In genomic region chr2:190339394-190339793, GRCh38 we compare ENCODE assay signal across 35 cellular contexts. TPM values are rescaled to one million over a fixed set of nuclear protein-coding genes. Genes with fewer than 3 reads are reported as not detected.
DNase-seq lines count a peak whose midpoint lies in the region; ATAC-seq, FAIRE-seq and TF ChIP-seq lines count a peak whose summit lies in the region.
"Had no signal": no experiment of that assay in that cellular context is flagged by ENCODE, and none has a peak within 500 bp of the region (broad histone marks: within the 10 kb centered on the region; RNA-seq: fewer than 3 reads in every experiment).

No MANE protein-coding gene starts in this region.

- H3K27me3 ChIP-seq in HepG2 (ENCODE audit: control insufficient read depth in 1 of 2, insufficient read depth in 2 of 2, low read length in 2 of 2) (no peaks in the 10 kb centered on the region), right lobe of liver (no peaks in the 10 kb centered on the region), K562 (ENCODE audit: control insufficient read depth in 2 of 2, insufficient read depth in 2 of 2, low read length in 2 of 2) (no peaks in the 10 kb centered on the region)
- H3K27me3 ChIP-seq: BE2C had no signal

- H4K20me1 ChIP-seq in HepG2 (ENCODE audit: insufficient read depth, low read length), result no peaks in the 10 kb centered on the region
- no peaks in the 10 kb centered on the region for H4K20me1 ChIP-seq in K562 (replicated peaks; ENCODE audit: control insufficient read depth, insufficient read depth, low read length)
- H4K20me1 ChIP-seq: BLaER1; BLaER1 treated with 17β-estradiol and CSF1 and Interleukin-3, amounts not matched to agents 10 nM and 100 nM had no signal

- ATAC-seq in HepG2 (no peak), right lobe of liver (no peak), K562 (no peak)
- ATAC-seq: A549; CD8-positive, alpha-beta T cell had no signal

- FAIRE-seq in HepG2 (lab: Jason Lieb, UNC) (no peak), GM12892 (lab: Jason Lieb, UNC) (peak; percentile 64), K562 (lab: Jason Lieb, UNC) (no peak)
- FAIRE-seq: A204.1, A549, D721Med had no signal

- no peak overlapping the region for H3K27ac ChIP-seq in HepG2 (ENCODE audit: extremely low read length, insufficient read depth, low read length)
- H3K27ac ChIP-seq in right lobe of liver, result peak overlapping the region in 1 of 3 donors; percentile 5
- H3K27ac ChIP-seq in K562 (ENCODE audit: extremely low read depth, low read depth, low read length), result no peak overlapping the region
- H3K27ac ChIP-seq: 22Rv1; A549; BLaER1; BLaER1 treated with 17β-estradiol and CSF1 and Interleukin-3, amounts not matched to agents 10 nM and 100 nM; C4-2B had no signal

- no peak overlapping the region for H3K27ac Mint-ChIP-seq in progenitor cell of endocrine pancreas
- H3K27ac Mint-ChIP-seq: B cell; CD14-positive monocyte; CD4-positive, alpha-beta T cell; CD4-positive, CD25-positive, alpha-beta regulatory T cell; CD8-positive, alpha-beta T cell had no signal

- in situ Hi-C loops in HepG2 (cut with HindIII; ENCODE audit: extremely low pct_ligation_motif_present, low pct_unique_long_range_greater_than_20kb), result loop anchor here (25.0 kb wide), 1 partner anchor 173 kb away; no protein-coding TSS in a partner anchor
- in situ Hi-C loops in K562 (cut with MboI), result no loop called here

- H3K4me2 ChIP-seq in HepG2 (ENCODE audit: low read depth, low read length) (no peak overlapping the region), K562 (ENCODE audit: insufficient read depth, low read length) (no peak overlapping the region)
- H3K4me2 ChIP-seq: BLaER1; BLaER1 treated with 17β-estradiol and CSF1 and Interleukin-3, amounts not matched to agents 10 nM and 100 nM had no signal

- H3K79me2 ChIP-seq in HepG2 (ENCODE audit: insufficient read depth, low read length), result peaks cover 2% of the 10 kb centered on the region
- H3K79me2 ChIP-seq in K562 (ENCODE audit: control insufficient read depth, insufficient read depth, low read length), result peaks cover 5% of the 10 kb centered on the region; the same call in 2 of the 3 replicates

- H3K36me3 ChIP-seq in HepG2 (replicated peaks in 1 of 2; ENCODE audit: control insufficient read depth in 1 of 2, insufficient read depth in 2 of 2, low read length in 2 of 2) (no peaks in the 10 kb centered on the region), right lobe of liver (no peaks in the 10 kb centered on the region), K562 (ENCODE audit: control insufficient read depth, insufficient read depth, low read length) (no peaks in the 10 kb centered on the region)
- H3K36me3 ChIP-seq: BE2C; BLaER1; BLaER1 treated with 17β-estradiol and CSF1 and Interleukin-3, amounts not matched to agents 10 nM and 100 nM had no signal

- no peak overlapping the region for H3K4me3 Mint-ChIP-seq in progenitor cell of endocrine pancreas (ENCODE audit: low read depth)
- H3K4me3 Mint-ChIP-seq: B cell; CD14-positive monocyte; CD4-positive, alpha-beta memory T cell; CD4-positive, alpha-beta T cell; CD8-positive, alpha-beta T cell had no signal

- H3K4me1 Mint-ChIP-seq in progenitor cell of endocrine pancreas (ENCODE audit: low read depth), result peaks cover 13% of the 10 kb centered on the region

- CTCF ChIA-PET in HepG2 (lab: Yijun Ruan, JAX; ENCODE audit: low intra/inter-chr PET ratio, low total read pairs), result no interaction called here
- CTCF ChIA-PET in K562 (lab: Yijun Ruan, JAX; ENCODE audit: low intra/inter-chr PET ratio), result no interaction called here

- TF ChIP-seq CTCF in HepG2 (CRISPR knock-in tag; IDR thresholded peaks at IDR 0.05), result no peak
- TF ChIP-seq CTCF in right lobe of liver (IDR thresholded peaks at IDR 0.05), result no peak
- no peak for TF ChIP-seq CTCF in K562 (IDR thresholded peaks at IDR 0.05 in 2 of 3, conservative IDR thresholded peaks at IDR 0.05 in 1 of 3; ENCODE audit: insufficient read depth in 2 of 3, low read depth in 1 of 3, low read length in 3 of 3)
- TF ChIP-seq CTCF in progenitor cell of endocrine pancreas (IDR thresholded peaks at IDR 0.05; ENCODE audit: unreplicated experiment), result no peak

- H2AFZ ChIP-seq in HepG2 (ENCODE audit: low read length), result no peak overlapping the region
- 0 out of 2 replicates have a peak overlapping the region, but pooled peaks have one; percentile 8 for H2AFZ ChIP-seq in K562 (ENCODE audit: low read depth, low read length)

- POLR2A ChIA-PET in HepG2 (lab: Yijun Ruan, JAX) (interaction anchor here (1.0 kb wide), 1 partner anchor 20 kb away, joined by 4 read pairs; the partner anchor contains the start of gene HIBCH), K562 (lab: Yijun Ruan, JAX) (interaction anchor here (1.0 kb wide), 1 partner anchor 21 kb away, joined by 3 read pairs; no protein-coding TSS in a partner anchor)

- DNase-seq in HepG2 (ENCODE audit: low spot score) (no peak), right lobe of liver (no peak), GM12892 (ENCODE audit: insufficient read length) (no peak), K562 (ENCODE audit: extremely low read depth in 1 of 4, low spot score in 3 of 4) (no peak), inferior parietal cortex (ENCODE audit: extremely low spot score) (no peak), progenitor cell of endocrine pancreas (ENCODE audit: low spot score, unreplicated experiment) (no peak)
- DNase-seq: 8988T; ACHN; AML-193; BE2C; C1 segment of cervical spinal cord; Caco-2; Calu3; CD4-positive, alpha-beta memory T cell; CD4-positive, alpha-beta T cell; CD4-positive, CD25-positive, alpha-beta regulatory T cell; CD8-positive, alpha-beta memory T cell; CD8-positive, alpha-beta T cell; COR-L47; DMS 273 treated with DMSO at 0.1 percent for 48 hours; DMS153; DMS53; DMS79; DMS79 treated with DMSO at 0.1 percent for 48 hours; DND-41; EL had no signal

- no peaks in the 10 kb centered on the region for H3K9me3 ChIP-seq in HepG2 (ENCODE audit: low read length)
- H3K9me3 ChIP-seq in right lobe of liver, result no peaks in the 10 kb centered on the region
- H3K9me3 ChIP-seq in K562 (replicated peaks; ENCODE audit: control insufficient read depth, insufficient read depth, low read depth, low read length), result no peaks in the 10 kb centered on the region
- H3K9me3 ChIP-seq: A549, BE2C, BLaER1, Caco-2 had no signal

- no peaks in the 10 kb centered on the region for H3K9me1 ChIP-seq in K562 (ENCODE audit: control insufficient read depth, insufficient read depth, low read length)

- H3K9me3 Mint-ChIP-seq in progenitor cell of endocrine pancreas (ENCODE audit: low read depth), result no peaks in the 10 kb centered on the region
- H3K9me3 Mint-ChIP-seq: CD4-positive, alpha-beta memory T cell; CD4-positive, alpha-beta T cell; CD4-positive, CD25-positive, alpha-beta regulatory T cell; CD8-positive, alpha-beta memory T cell; CD8-positive, alpha-beta T cell had no signal

- peaks cover 3% of the 10 kb centered on the region for H3K27me3 Mint-ChIP-seq in progenitor cell of endocrine pancreas
- H3K27me3 Mint-ChIP-seq: B cell; CD4-positive, alpha-beta memory T cell; CD8-positive, alpha-beta memory T cell had no signal

- TF ChIP-seq RAD21 in HepG2 (CRISPR knock-in tag; IDR thresholded peaks at IDR 0.05) (no peak), K562 (CRISPR knock-in tag; conservative IDR thresholded peaks at IDR 0.05 in 1 of 2, IDR thresholded peaks at IDR 0.05 in 1 of 2) (no peak)

- peaks cover 67% of the 10 kb centered on the region for H3K4me1 ChIP-seq in HepG2 (ENCODE audit: insufficient read depth, low read length)
- H3K4me1 ChIP-seq in right lobe of liver, result peaks cover 0 to 6% (median 0%) of the 10 kb centered on the region in 4 donors
- peaks cover 5 to 11% of the 10 kb centered on the region in 2 experiments for H3K4me1 ChIP-seq in K562 (replicated peaks in 1 of 2; ENCODE audit: control insufficient read depth in 2 of 2, insufficient read depth in 2 of 2, low read length in 2 of 2)
- H3K4me1 ChIP-seq: BE2C had no signal

- BruUV-seq in HepG2 (replicated peaks; lab: Mats Ljungman, UMichigan) (no TSS peak), K562 (replicated peaks; lab: Mats Ljungman, UMichigan) (no TSS peak)

- WGBS in HepG2 (ENCODE audit: low lambda C conversion rate), result 96% methylated on average over 1 of the region's 1 CpG
- WGBS in right lobe of liver (ENCODE audit: insufficient coverage, low coverage, low lambda C conversion rate, missing lambda C conversion rate), result 39% methylated on average over 1 of the region's 1 CpG
- 22% methylated on average over 1 of the region's 1 CpG for WGBS in K562 (ENCODE audit: insufficient coverage, low coverage, missing lambda C conversion rate)

- H3K4me3 ChIP-seq in HepG2 (replicated peaks in 1 of 3; ENCODE audit: insufficient read depth in 1 of 3, low read depth in 2 of 3, low read length in 3 of 3) (no peak overlapping the region), right lobe of liver (no peak overlapping the region), K562 (no peak overlapping the region)
- H3K4me3 ChIP-seq: A549; BLaER1; BLaER1 treated with 17β-estradiol and CSF1 and Interleukin-3, amounts not matched to agents 10 nM and 100 nM had no signal

- no peak for TF ChIP-seq EP300 in HepG2 (IDR thresholded peaks at IDR 0.05; ENCODE audit: low read depth in 2 of 2, low read length in 2 of 2)
- no peak for TF ChIP-seq EP300 in HepG2 (CRISPR knock-in tag; IDR thresholded peaks at IDR 0.05; ENCODE audit: borderline replicate concordance)
- TF ChIP-seq EP300 in K562 (IDR thresholded peaks at IDR 0.05; ENCODE audit: low read length), result no peak

- H3K36me3 Mint-ChIP-seq in progenitor cell of endocrine pancreas (ENCODE audit: insufficient read depth), result no peaks in the 10 kb centered on the region
- H3K36me3 Mint-ChIP-seq: CD14-positive monocyte; CD4-positive, CD25-positive, alpha-beta regulatory T cell had no signal

- intact Hi-C loops in HepG2 (cut with micrococcal nuclease; ENCODE audit: unreplicated experiment) (loop anchor here (10.0 kb wide), 2 partner anchors 305 to 675 kb away; partner anchors contain the start of genes NAB1 and STAT1), right lobe of liver (cut with DNase I) (no loop called here), K562 (cut with micrococcal nuclease) (loop anchor here (2.0 to 10.0 kb wide), 2 partner anchors 171 to 465 kb away; no protein-coding TSS in a partner anchor)

- TF ChIP-seq POLR2A in HepG2 (IDR thresholded peaks at IDR 0.05; ENCODE audit: insufficient read depth in 1 of 2, low read depth in 2 of 2, low read length in 2 of 2) (no peak), right lobe of liver (IDR thresholded peaks at IDR 0.05) (no peak), GM12892 (IDR thresholded peaks at IDR 0.05; ENCODE audit: low read depth, low read length) (no peak), K562 (conservative IDR thresholded peaks at IDR 0.05) (no peak)

- H3K9ac ChIP-seq in HepG2 (ENCODE audit: insufficient read depth, low read depth, low read length) (no peak overlapping the region), K562 (ENCODE audit: insufficient read depth in 1 of 2, low read depth in 2 of 2, low read length in 2 of 2) (no peak overlapping the region)
- H3K9ac ChIP-seq: BLaER1; BLaER1 treated with 17β-estradiol and CSF1 and Interleukin-3, amounts not matched to agents 10 nM and 100 nM had no signal

RNA-seq across cellular contexts. Expression of gene INPP1, which starts 4.0 kb away (rescaled TPM):
- total RNA-seq in HepG2 (2016; rRNA removed; fragmentation: Illumina TruSeq; extraction: Trizol) (13.3 and 15.2 TPM in 2 replicates), right lobe of liver (10 to 100 TPM; 13.9 to 22.0 (median 14.7) TPM), K562 (2014; rRNA removed) (3.1 and 11.8 TPM in 2 replicates), K562 (2014; rRNA removed; fragmentation: Illumina TruSeq; extraction: Trizol) (6.6 and 6.7 TPM in 2 replicates), K562 (2015; rRNA removed; fragmentation: Illumina TruSeq; extraction: Trizol) (3.3 and 4.5 TPM in 2 replicates), K562 (2021) (5.0 and 5.3 TPM in 2 replicates), progenitor cell of endocrine pancreas (15.4 and 15.5 TPM in 2 replicates)
- 6.0 and 8.5 TPM in 2 replicates for total RNA-seq in HepG2 (2016; cell fraction: cytosol; rRNA removed; fragmentation: Illumina TruSeq; extraction: Trizol; ENCODE audit: low read depth)
- 11.4 and 14.0 TPM in 2 replicates for total RNA-seq in HepG2 (2016; cell fraction: insoluble cytoplasmic fraction; rRNA removed; fragmentation: Illumina TruSeq; extraction: Trizol)
- total RNA-seq in HepG2 (2016; cell fraction: membrane; rRNA removed; fragmentation: Illumina TruSeq; extraction: Trizol), result 12.0 and 14.5 TPM in 2 replicates
- total RNA-seq in HepG2 (2016; cell fraction: nucleus; rRNA removed; fragmentation: Illumina TruSeq; extraction: Trizol), result 6.6 and 8.8 TPM in 2 replicates
- polyA plus RNA-seq in HepG2 (2011; rRNA removed) (10.0 and 10.5 TPM in 2 replicates), K562 (2011; rRNA removed) (2.5 and 9.9 TPM in 2 replicates), K562 (2014; fragmentation: Illumina TruSeq; extraction: Trizol) (6.5 and 7.7 TPM in 2 replicates), K562 (2014; fragmentation: Nextera tagmentation; extraction: Ambion mirVana) (1 to 10 TPM; 3.7 to 6.1 TPM), K562 (2014; rRNA removed) (6.3 and 7.7 TPM in 2 replicates)
- 5.7 and 7.3 TPM in 2 replicates for polyA plus RNA-seq in HepG2 (2011; cell fraction: cytosol; rRNA removed)
- polyA plus RNA-seq in HepG2 (2011; cell fraction: nucleus; rRNA removed), result 10.0 and 11.1 TPM in 2 replicates
- 23.9 and 28.9 TPM in 2 replicates for polyA plus RNA-seq in HepG2 (2012)
- polyA plus RNA-seq in HepG2 (2016; cell fraction: cytosol; fragmentation: Illumina TruSeq; extraction: Trizol; ENCODE audit: low read depth), result 7.9 and 9.4 TPM in 2 replicates
- 18.0 and 18.7 TPM in 2 replicates for polyA plus RNA-seq in HepG2 (2016; cell fraction: insoluble cytoplasmic fraction; fragmentation: Illumina TruSeq; extraction: Trizol; ENCODE audit: low read depth)
- 12.1 and 13.1 TPM in 2 replicates for polyA plus RNA-seq in HepG2 (2016; cell fraction: membrane; fragmentation: Illumina TruSeq; extraction: Trizol; ENCODE audit: low read depth)
- polyA plus RNA-seq in HepG2 (2016; cell fraction: nucleus; fragmentation: Illumina TruSeq; extraction: Trizol; ENCODE audit: insufficient read depth, low read depth), result 22.8 and 23.1 TPM in 2 replicates
- 4.8 and 5.3 TPM in 2 replicates for polyA minus RNA-seq in HepG2 (2011; rRNA and poly(A)+ RNA removed; ENCODE audit: low replicate concordance)
- polyA minus RNA-seq in HepG2 (2011; cell fraction: cytosol; rRNA and poly(A)+ RNA removed), result 8.2 and 11.3 TPM in 2 replicates
- polyA minus RNA-seq in HepG2 (2011; cell fraction: nucleus; rRNA and poly(A)+ RNA removed), result 8.2 and 8.7 TPM in 2 replicates
- 10.7 TPM for polyA plus RNA-seq in GM12892 (2012; ENCODE audit: missing spikeins)
- total RNA-seq in K562 (2011; cell fraction: chromatin; rRNA removed; ENCODE audit: low replicate concordance), result 3.1 and 5.7 TPM in 2 replicates
- 1.5 and 2.2 TPM in 2 replicates for total RNA-seq in K562 (2011; cell fraction: nucleolus; rRNA removed)
- total RNA-seq in K562 (2011; cell fraction: nucleoplasm; rRNA removed), result 2.9 and 4.4 TPM in 2 replicates
- polyA plus RNA-seq in K562 (2011; cell fraction: cytosol; rRNA removed), result 1.6 and 4.4 TPM in 2 replicates
- polyA plus RNA-seq in K562 (2011; cell fraction: nucleus; rRNA removed), result 3.6 and 10.5 TPM in 2 replicates
- 3.2 and 6.0 TPM in 2 replicates for polyA plus RNA-seq in K562 (2012)
- polyA minus RNA-seq in K562 (2011; rRNA and poly(A)+ RNA removed), result 1.9 and 8.7 TPM in 2 replicates
- polyA minus RNA-seq in K562 (2011; cell fraction: cytosol; rRNA and poly(A)+ RNA removed), result 1.6 and 3.5 TPM in 2 replicates
- polyA minus RNA-seq in K562 (2011; cell fraction: nucleus; rRNA and poly(A)+ RNA removed), result 0.67 and 2.8 TPM in 2 replicates

RNA-seq across cellular contexts. Expression of gene HIBCH, which starts 19.8 kb away (rescaled TPM):
- 49.5 and 67.0 TPM in 2 replicates for total RNA-seq in HepG2 (2016; rRNA removed; fragmentation: Illumina TruSeq; extraction: Trizol)
- 9.9 and 10.7 TPM in 2 replicates for total RNA-seq in HepG2 (2016; cell fraction: cytosol; rRNA removed; fragmentation: Illumina TruSeq; extraction: Trizol; ENCODE audit: low read depth)
- total RNA-seq in HepG2 (2016; cell fraction: insoluble cytoplasmic fraction; rRNA removed; fragmentation: Illumina TruSeq; extraction: Trizol), result 46.9 and 68.2 TPM in 2 replicates
- 11.0 and 12.8 TPM in 2 replicates for total RNA-seq in HepG2 (2016; cell fraction: membrane; rRNA removed; fragmentation: Illumina TruSeq; extraction: Trizol)
- 64.0 and 64.7 TPM in 2 replicates for total RNA-seq in HepG2 (2016; cell fraction: nucleus; rRNA removed; fragmentation: Illumina TruSeq; extraction: Trizol)
- polyA plus RNA-seq in HepG2 (2011; rRNA removed), result 17.8 and 18.8 TPM in 2 replicates
- polyA plus RNA-seq in HepG2 (2011; cell fraction: cytosol; rRNA removed), result 6.4 and 8.3 TPM in 2 replicates
- polyA plus RNA-seq in HepG2 (2011; cell fraction: nucleus; rRNA removed), result 14.6 and 25.8 TPM in 2 replicates
- 27.5 and 40.7 TPM in 2 replicates for polyA plus RNA-seq in HepG2 (2012)
- polyA plus RNA-seq in HepG2 (2016; cell fraction: cytosol; fragmentation: Illumina TruSeq; extraction: Trizol; ENCODE audit: low read depth), result 6.9 and 7.7 TPM in 2 replicates
- 63.7 and 68.2 TPM in 2 replicates for polyA plus RNA-seq in HepG2 (2016; cell fraction: insoluble cytoplasmic fraction; fragmentation: Illumina TruSeq; extraction: Trizol; ENCODE audit: low read depth)
- polyA plus RNA-seq in HepG2 (2016; cell fraction: membrane; fragmentation: Illumina TruSeq; extraction: Trizol; ENCODE audit: low read depth), result 9.3 and 9.4 TPM in 2 replicates
- 45.2 and 47.6 TPM in 2 replicates for polyA plus RNA-seq in HepG2 (2016; cell fraction: nucleus; fragmentation: Illumina TruSeq; extraction: Trizol; ENCODE audit: insufficient read depth, low read depth)
- polyA minus RNA-seq in HepG2 (2011; rRNA and poly(A)+ RNA removed; ENCODE audit: low replicate concordance), result 6.3 and 18.5 TPM in 2 replicates
- polyA minus RNA-seq in HepG2 (2011; cell fraction: cytosol; rRNA and poly(A)+ RNA removed), result 8.9 and 9.9 TPM in 2 replicates
- 88.3 and 98.2 TPM in 2 replicates for polyA minus RNA-seq in HepG2 (2011; cell fraction: nucleus; rRNA and poly(A)+ RNA removed)
- total RNA-seq in right lobe of liver, result 10 to 100 TPM; 20.1 to 93.6 (median 53.6) TPM
- 26.6 TPM for polyA plus RNA-seq in GM12892 (2012; ENCODE audit: missing spikeins)
- 22.5 and 54.1 TPM in 2 replicates for total RNA-seq in K562 (2011; cell fraction: chromatin; rRNA removed; ENCODE audit: low replicate concordance)
- total RNA-seq in K562 (2011; cell fraction: nucleolus; rRNA removed), result 14.1 and 19.7 TPM in 2 replicates
- 31.6 and 50.0 TPM in 2 replicates for total RNA-seq in K562 (2011; cell fraction: nucleoplasm; rRNA removed)
- 14.9 and 17.0 TPM in 2 replicates for total RNA-seq in K562 (2014; rRNA removed)
- total RNA-seq in K562 (2014; rRNA removed; fragmentation: Illumina TruSeq; extraction: Trizol), result 31.9 and 34.5 TPM in 2 replicates
- total RNA-seq in K562 (2015; rRNA removed; fragmentation: Illumina TruSeq; extraction: Trizol), result 20.7 and 24.6 TPM in 2 replicates
- 25.9 and 28.3 TPM in 2 replicates for total RNA-seq in K562 (2021)
- 21.5 and 36.3 TPM in 2 replicates for polyA plus RNA-seq in K562 (2011; rRNA removed)
- 2.8 and 5.5 TPM in 2 replicates for polyA plus RNA-seq in K562 (2011; cell fraction: cytosol; rRNA removed)
- polyA plus RNA-seq in K562 (2011; cell fraction: nucleus; rRNA removed), result 17.5 and 21.0 TPM in 2 replicates
- 16.8 and 28.2 TPM in 2 replicates for polyA plus RNA-seq in K562 (2012)
- 25.4 and 25.6 TPM in 2 replicates for polyA plus RNA-seq in K562 (2014; fragmentation: Illumina TruSeq; extraction: Trizol)
- polyA plus RNA-seq in K562 (2014; fragmentation: Nextera tagmentation; extraction: Ambion mirVana), result 10 to 100 TPM; 52.8 to 65.4 TPM
- polyA plus RNA-seq in K562 (2014; rRNA removed), result 24.0 and 26.1 TPM in 2 replicates
- polyA minus RNA-seq in K562 (2011; rRNA and poly(A)+ RNA removed), result 28.5 and 33.6 TPM in 2 replicates
- polyA minus RNA-seq in K562 (2011; cell fraction: cytosol; rRNA and poly(A)+ RNA removed), result 8.1 and 10.1 TPM in 2 replicates
- 20.9 and 30.0 TPM in 2 replicates for polyA minus RNA-seq in K562 (2011; cell fraction: nucleus; rRNA and poly(A)+ RNA removed)
- total RNA-seq in progenitor cell of endocrine pancreas, result 49.5 and 54.8 TPM in 2 replicates

Comparison
In these comparisons a context has a peak if more than half of its experiments do, and no peak if none do; other contexts are left out.
1. intact Hi-C loops: an anchor here in HepG2 (10.0 kb wide) and K562 (2.0 to 10.0 kb wide); none called in right lobe of liver.